ENCODE assay signal across 1 cellular context in the genomic region with DNA sequence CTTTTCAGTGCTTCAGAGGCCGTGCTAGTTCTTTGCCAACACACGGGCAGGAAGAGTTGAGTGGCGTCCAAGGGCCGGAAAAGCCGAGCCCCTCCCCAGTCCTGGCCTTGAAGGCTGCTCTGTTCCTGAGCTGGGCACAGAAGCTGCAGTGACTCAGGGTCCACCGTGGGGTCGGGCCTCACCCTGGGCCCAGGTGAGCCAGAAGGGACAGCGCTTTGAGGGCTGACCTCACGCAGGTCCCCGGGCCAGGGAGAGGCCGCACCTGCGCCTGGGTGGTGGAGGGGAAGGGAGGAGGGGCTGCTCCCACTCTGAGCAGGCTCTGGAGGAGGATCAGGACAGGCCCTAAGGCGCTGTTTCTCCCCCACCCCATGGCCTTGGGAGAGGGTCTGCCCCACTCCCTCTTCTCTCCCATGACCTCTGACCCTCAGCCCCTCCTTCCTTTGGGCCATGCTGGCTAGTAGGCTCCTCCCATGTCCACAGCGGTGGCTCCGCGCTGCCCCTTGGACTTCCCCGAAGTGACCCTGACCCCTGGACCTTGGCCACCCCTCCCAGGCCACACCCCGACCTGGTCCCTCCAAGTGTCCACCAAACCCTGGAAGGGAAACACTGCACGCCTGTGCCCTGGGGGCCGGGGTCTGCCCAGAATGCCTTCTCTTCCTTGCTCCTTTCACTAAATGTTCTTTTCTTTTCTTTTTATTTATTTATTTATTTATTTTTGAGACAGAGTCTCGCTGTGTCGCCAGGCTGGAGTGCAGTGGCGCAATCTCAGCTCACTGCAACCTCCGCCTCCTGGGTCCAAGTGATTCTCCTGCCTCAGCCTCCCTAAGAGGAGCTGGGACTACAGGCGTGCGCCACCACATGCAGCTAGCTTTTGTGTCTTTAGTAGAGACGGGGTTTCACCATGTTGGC.
TF ChIP-seq lines count a peak whose summit lies in the region.

No MANE protein-coding gene starts in this region.

TF ChIP-seq in HepG2, 621 proteins besides CTCF, POLR2A, EP300 and RAD21 (continued from another document and continues in another):
- TF ChIP-seq, protein P1, sequence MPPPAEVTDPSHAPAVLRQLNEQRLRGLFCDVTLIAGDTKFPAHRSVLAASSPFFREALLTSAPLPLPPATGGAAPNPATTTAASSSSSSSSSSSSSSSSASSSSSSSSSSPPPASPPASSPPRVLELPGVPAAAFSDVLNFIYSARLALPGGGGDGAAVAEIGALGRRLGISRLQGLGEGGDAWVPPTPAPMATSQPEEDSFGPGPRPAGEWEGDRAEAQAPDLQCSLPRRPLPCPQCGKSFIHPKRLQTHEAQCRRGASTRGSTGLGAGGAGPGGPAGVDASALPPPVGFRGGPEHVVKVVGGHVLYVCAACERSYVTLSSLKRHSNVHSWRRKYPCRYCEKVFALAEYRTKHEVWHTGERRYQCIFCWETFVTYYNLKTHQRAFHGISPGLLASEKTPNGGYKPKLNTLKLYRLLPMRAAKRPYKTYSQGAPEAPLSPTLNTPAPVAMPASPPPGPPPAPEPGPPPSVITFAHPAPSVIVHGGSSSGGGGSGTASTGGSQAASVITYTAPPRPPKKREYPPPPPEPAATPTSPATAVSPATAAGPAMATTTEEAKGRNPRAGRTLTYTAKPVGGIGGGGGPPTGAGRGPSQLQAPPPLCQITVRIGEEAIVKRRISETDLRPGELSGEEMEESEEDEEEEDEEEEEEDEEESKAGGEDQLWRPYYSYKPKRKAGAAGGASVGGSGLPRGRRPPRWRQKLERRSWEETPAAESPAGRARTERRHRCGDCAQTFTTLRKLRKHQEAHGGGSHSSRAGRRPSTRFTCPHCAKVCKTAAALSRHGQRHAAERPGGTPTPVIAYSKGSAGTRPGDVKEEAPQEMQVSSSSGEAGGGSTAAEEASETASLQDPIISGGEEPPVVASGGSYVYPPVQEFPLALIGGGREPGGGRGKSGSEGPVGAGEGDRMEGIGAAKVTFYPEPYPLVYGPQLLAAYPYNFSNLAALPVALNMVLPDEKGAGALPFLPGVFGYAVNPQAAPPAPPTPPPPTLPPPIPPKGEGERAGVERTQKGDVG (CRISPR knock-in tag; IDR thresholded peaks at IDR 0.05; ENCODE audit: borderline replicate concordance): peak; percentile 59; the same call in 1 of the 2 replicates
- no peak for TF ChIP-seq ZBTB3 (CRISPR knock-in tag; IDR thresholded peaks at IDR 0.05; ENCODE audit: borderline replicate concordance, low read depth)
- TF ChIP-seq TGIF2 (CRISPR knock-in tag; IDR thresholded peaks at IDR 0.05): no peak
- TF ChIP-seq HDAC2 (CRISPR knock-in tag; IDR thresholded peaks at IDR 0.05): peak; percentile 61; the same call in 1 of the 2 replicates
- no peak for TF ChIP-seq XBP1 (CRISPR knock-in tag; IDR thresholded peaks at IDR 0.05)
- TF ChIP-seq ZNF24 (IDR thresholded peaks at IDR 0.05): no peak
- no peak for TF ChIP-seq CBX2 (IDR thresholded peaks at IDR 0.05; ENCODE audit: low read depth, low read length)
- TF ChIP-seq CBX2 (CRISPR knock-in tag; IDR thresholded peaks at IDR 0.05; ENCODE audit: low read depth): no peak
- TF ChIP-seq, protein P2, sequence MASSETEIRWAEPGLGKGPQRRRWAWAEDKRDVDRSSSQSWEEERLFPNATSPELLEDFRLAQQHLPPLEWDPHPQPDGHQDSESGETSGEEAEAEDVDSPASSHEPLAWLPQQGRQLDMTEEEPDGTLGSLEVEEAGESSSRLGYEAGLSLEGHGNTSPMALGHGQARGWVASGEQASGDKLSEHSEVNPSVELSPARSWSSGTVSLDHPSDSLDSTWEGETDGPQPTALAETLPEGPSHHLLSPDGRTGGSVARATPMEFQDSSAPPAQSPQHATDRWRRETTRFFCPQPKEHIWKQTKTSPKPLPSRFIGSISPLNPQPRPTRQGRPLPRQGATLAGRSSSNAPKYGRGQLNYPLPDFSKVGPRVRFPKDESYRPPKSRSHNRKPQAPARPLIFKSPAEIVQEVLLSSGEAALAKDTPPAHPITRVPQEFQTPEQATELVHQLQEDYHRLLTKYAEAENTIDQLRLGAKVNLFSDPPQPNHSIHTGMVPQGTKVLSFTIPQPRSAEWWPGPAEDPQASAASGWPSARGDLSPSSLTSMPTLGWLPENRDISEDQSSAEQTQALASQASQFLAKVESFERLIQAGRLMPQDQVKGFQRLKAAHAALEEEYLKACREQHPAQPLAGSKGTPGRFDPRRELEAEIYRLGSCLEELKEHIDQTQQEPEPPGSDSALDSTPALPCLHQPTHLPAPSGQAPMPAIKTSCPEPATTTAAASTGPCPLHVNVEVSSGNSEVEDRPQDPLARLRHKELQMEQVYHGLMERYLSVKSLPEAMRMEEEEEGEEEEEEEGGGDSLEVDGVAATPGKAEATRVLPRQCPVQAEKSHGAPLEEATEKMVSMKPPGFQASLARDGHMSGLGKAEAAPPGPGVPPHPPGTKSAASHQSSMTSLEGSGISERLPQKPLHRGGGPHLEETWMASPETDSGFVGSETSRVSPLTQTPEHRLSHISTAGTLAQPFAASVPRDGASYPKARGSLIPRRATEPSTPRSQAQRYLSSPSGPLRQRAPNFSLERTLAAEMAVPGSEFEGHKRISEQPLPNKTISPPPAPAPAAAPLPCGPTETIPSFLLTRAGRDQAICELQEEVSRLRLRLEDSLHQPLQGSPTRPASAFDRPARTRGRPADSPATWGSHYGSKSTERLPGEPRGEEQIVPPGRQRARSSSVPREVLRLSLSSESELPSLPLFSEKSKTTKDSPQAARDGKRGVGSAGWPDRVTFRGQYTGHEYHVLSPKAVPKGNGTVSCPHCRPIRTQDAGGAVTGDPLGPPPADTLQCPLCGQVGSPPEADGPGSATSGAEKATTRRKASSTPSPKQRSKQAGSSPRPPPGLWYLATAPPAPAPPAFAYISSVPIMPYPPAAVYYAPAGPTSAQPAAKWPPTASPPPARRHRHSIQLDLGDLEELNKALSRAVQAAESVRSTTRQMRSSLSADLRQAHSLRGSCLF (CRISPR knock-in tag; IDR thresholded peaks at IDR 0.05; ENCODE audit: borderline replicate concordance): no peak
- TF ChIP-seq ZNF432 (CRISPR knock-in tag; IDR thresholded peaks at IDR 0.05; ENCODE audit: borderline replicate concordance): no peak
- no peak for TF ChIP-seq TMF1 (CRISPR knock-in tag; IDR thresholded peaks at IDR 0.05; ENCODE audit: low read depth)
- TF ChIP-seq, protein P3, sequence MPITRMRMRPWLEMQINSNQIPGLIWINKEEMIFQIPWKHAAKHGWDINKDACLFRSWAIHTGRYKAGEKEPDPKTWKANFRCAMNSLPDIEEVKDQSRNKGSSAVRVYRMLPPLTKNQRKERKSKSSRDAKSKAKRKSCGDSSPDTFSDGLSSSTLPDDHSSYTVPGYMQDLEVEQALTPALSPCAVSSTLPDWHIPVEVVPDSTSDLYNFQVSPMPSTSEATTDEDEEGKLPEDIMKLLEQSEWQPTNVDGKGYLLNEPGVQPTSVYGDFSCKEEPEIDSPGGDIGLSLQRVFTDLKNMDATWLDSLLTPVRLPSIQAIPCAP (CRISPR knock-in tag; IDR thresholded peaks at IDR 0.05; ENCODE audit: low read depth): no peak
- TF ChIP-seq, protein P4, sequence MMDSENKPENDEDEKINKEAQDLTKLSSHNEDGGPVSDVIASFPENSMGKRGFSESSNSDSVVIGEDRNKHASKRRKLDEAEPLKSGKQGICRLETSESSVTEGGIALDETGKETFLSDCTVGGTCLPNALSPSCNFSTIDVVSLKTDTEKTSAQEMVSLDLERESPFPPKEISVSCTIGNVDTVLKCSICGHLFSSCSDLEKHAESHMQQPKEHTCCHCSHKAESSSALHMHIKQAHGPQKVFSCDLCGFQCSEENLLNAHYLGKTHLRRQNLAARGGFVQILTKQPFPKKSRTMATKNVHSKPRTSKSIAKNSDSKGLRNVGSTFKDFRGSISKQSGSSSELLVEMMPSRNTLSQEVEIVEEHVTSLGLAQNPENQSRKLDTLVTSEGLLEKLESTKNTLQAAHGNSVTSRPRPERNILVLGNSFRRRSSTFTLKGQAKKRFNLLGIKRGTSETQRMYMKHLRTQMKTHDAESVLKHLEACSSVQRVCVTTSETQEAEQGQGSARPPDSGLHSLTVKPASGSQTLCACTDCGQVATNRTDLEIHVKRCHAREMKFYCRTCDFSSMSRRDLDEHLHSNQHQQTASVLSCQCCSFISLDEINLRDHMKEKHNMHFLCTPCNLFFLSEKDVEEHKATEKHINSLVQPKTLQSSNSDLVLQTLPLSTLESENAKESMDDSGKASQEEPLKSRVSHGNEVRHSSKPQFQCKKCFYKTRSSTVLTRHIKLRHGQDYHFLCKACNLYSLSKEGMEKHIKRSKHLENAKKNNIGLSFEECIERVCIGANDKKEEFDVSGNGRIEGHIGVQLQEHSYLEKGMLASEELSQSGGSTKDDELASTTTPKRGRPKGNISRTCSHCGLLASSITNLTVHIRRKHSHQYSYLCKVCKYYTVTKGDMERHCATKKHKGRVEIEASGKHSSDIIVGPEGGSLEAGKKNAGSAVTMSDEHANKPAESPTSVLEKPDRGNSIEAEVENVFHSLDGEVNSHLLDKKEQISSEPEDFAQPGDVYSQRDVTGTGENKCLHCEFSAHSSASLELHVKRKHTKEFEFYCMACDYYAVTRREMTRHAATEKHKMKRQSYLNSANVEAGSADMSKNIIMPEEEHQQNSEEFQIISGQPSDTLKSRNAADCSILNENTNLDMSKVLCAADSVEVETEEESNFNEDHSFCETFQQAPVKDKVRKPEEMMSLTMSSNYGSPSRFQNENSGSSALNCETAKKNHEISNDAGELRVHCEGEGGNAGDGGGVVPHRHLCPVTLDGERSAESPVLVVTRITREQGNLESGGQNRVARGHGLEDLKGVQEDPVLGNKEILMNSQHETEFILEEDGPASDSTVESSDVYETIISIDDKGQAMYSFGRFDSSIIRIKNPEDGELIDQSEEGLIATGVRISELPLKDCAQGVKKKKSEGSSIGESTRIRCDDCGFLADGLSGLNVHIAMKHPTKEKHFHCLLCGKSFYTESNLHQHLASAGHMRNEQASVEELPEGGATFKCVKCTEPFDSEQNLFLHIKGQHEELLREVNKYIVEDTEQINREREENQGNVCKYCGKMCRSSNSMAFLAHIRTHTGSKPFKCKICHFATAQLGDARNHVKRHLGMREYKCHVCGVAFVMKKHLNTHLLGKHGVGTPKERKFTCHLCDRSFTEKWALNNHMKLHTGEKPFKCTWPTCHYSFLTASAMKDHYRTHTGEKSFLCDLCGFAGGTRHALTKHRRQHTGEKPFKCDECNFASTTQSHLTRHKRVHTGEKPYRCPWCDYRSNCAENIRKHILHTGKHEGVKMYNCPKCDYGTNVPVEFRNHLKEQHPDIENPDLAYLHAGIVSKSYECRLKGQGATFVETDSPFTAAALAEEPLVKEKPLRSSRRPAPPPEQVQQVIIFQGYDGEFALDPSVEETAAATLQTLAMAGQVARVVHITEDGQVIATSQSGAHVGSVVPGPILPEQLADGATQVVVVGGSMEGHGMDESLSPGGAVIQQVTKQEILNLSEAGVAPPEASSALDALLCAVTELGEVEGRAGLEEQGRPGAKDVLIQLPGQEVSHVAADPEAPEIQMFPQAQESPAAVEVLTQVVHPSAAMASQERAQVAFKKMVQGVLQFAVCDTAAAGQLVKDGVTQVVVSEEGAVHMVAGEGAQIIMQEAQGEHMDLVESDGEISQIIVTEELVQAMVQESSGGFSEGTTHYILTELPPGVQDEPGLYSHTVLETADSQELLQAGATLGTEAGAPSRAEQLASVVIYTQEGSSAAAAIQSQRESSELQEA (CRISPR knock-in tag; IDR thresholded peaks at IDR 0.05; ENCODE audit: not compliant biosample characterization): no peak
- TF ChIP-seq, protein P5, sequence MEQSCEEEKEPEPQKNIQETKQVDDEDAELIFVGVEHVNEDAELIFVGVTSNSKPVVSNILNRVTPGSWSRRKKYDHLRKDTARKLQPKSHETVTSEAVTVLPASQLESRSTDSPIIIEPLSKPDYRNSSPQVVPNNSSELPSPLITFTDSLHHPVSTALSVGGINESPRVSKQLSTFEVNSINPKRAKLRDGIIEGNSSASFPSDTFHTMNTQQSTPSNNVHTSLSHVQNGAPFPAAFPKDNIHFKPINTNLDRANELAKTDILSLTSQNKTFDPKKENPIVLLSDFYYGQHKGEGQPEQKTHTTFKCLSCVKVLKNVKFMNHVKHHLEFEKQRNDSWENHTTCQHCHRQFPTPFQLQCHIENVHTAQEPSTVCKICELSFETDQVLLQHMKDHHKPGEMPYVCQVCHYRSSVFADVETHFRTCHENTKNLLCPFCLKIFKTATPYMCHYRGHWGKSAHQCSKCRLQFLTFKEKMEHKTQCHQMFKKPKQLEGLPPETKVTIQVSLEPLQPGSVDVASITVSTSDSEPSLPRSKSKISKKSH (CRISPR knock-in tag; IDR thresholded peaks at IDR 0.05; ENCODE audit: borderline replicate concordance): no peak
- TF ChIP-seq ZNF567 (CRISPR knock-in tag; IDR thresholded peaks at IDR 0.05; ENCODE audit: borderline replicate concordance): no peak
- TF ChIP-seq RARA (CRISPR knock-in tag; IDR thresholded peaks at IDR 0.05): peak; percentile 79
- TF ChIP-seq GLI4 (CRISPR knock-in tag; IDR thresholded peaks at IDR 0.05; ENCODE audit: borderline replicate concordance): no peak
- TF ChIP-seq ZNF547 (CRISPR knock-in tag; IDR thresholded peaks at IDR 0.05): no peak; the same call in 1 of the 2 replicates
- TF ChIP-seq, protein P6, sequence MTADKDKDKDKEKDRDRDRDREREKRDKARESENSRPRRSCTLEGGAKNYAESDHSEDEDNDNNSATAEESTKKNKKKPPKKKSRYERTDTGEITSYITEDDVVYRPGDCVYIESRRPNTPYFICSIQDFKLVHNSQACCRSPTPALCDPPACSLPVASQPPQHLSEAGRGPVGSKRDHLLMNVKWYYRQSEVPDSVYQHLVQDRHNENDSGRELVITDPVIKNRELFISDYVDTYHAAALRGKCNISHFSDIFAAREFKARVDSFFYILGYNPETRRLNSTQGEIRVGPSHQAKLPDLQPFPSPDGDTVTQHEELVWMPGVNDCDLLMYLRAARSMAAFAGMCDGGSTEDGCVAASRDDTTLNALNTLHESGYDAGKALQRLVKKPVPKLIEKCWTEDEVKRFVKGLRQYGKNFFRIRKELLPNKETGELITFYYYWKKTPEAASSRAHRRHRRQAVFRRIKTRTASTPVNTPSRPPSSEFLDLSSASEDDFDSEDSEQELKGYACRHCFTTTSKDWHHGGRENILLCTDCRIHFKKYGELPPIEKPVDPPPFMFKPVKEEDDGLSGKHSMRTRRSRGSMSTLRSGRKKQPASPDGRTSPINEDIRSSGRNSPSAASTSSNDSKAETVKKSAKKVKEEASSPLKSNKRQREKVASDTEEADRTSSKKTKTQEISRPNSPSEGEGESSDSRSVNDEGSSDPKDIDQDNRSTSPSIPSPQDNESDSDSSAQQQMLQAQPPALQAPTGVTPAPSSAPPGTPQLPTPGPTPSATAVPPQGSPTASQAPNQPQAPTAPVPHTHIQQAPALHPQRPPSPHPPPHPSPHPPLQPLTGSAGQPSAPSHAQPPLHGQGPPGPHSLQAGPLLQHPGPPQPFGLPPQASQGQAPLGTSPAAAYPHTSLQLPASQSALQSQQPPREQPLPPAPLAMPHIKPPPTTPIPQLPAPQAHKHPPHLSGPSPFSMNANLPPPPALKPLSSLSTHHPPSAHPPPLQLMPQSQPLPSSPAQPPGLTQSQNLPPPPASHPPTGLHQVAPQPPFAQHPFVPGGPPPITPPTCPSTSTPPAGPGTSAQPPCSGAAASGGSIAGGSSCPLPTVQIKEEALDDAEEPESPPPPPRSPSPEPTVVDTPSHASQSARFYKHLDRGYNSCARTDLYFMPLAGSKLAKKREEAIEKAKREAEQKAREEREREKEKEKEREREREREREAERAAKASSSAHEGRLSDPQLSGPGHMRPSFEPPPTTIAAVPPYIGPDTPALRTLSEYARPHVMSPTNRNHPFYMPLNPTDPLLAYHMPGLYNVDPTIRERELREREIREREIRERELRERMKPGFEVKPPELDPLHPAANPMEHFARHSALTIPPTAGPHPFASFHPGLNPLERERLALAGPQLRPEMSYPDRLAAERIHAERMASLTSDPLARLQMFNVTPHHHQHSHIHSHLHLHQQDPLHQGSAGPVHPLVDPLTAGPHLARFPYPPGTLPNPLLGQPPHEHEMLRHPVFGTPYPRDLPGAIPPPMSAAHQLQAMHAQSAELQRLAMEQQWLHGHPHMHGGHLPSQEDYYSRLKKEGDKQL (CRISPR knock-in tag; IDR thresholded peaks at IDR 0.05; ENCODE audit: low read depth): no peak
- TF ChIP-seq ZNF180 (CRISPR knock-in tag; IDR thresholded peaks at IDR 0.05; ENCODE audit: borderline replicate concordance, low read depth): no peak
